Comparison of ENCODE assay signal across 9 cellular contexts in the genomic region with DNA sequence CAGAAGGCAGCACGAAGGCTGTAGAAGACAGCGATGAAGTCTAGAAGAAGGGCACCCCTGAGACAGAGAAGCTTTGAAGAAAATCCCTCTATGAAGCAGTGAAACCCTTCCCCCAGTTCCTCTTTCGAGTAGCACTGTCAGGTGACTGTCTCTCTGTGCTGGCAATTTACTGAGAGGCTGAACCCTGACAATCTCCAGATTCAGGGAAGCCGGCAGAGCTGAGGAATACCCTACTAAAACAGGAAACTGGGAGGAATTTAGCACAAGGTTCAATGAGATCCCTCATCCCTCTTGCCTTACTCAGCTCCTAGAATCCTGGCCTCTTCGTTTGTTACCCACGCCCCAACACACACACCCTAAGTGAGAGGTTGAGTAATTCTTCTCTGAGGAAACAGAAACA.
DNase-seq lines count a peak whose midpoint lies in the region; ATAC-seq and TF ChIP-seq lines count a peak whose summit lies in the region.
"Had no signal": no experiment of that assay in that cellular context is flagged by ENCODE, and none has a peak within 500 bp of the region (broad histone marks: within the 10 kb centered on the region; RNA-seq: fewer than 3 reads in every experiment).

No MANE protein-coding gene starts in this region.

- peaks cover 0 to 3% (median 0%) of the 10 kb centered on the region in 7 donors for H3K9me3 Mint-ChIP-seq in CD14-positive monocyte
- no peaks in the 10 kb centered on the region for H3K9me3 Mint-ChIP-seq in activated CD4-positive, alpha-beta memory T cell treated with anti-CD3 and anti-CD28 coated beads, Interleukin-2, amount 10 ng/mL, durations not matched to agents 7 days and 5 days

- no peaks in the 10 kb centered on the region for H3K4me1 ChIP-seq in mammary epithelial cell (ENCODE audit: insufficient read depth, low read length)

- peak overlapping the region; percentile 73 to 90 for H3K4me3 Mint-ChIP-seq in CD14-positive monocyte
- no peak overlapping the region for H3K4me3 Mint-ChIP-seq in activated CD4-positive, alpha-beta memory T cell treated with anti-CD3 and anti-CD28 coated beads, Interleukin-2, amount 10 ng/mL, durations not matched to agents 7 days and 5 days

- H3K4me2 ChIP-seq in mammary epithelial cell (ENCODE audit: insufficient read depth, low read depth, low read length), result no peak overlapping the region

- H3K27ac ChIP-seq in HL-60 (replicated peaks) (peak overlapping the region; percentile 15; the same call in 1 of the 2 replicates), mammary epithelial cell (ENCODE audit: insufficient read depth, low read depth, low read length) (no peak overlapping the region)

- H3K4me3 ChIP-seq in HL-60 (replicated peaks; ENCODE audit: insufficient read depth, low read length) (no peak overlapping the region), fibroblast of the aortic adventitia (ENCODE audit: low read depth, low read length) (no peak overlapping the region), mammary epithelial cell (replicated peaks in 1 of 3; ENCODE audit: insufficient read depth in 1 of 3, low read depth in 2 of 3, low read length in 3 of 3) (no peak overlapping the region)
- H3K4me3 ChIP-seq: lung had no signal

- no peak overlapping the region for H2AFZ ChIP-seq in mammary epithelial cell (ENCODE audit: low read depth, low read length)

- intact Hi-C loops in CD14-positive monocyte (cut with micrococcal nuclease) (no loop called here), mammary epithelial cell (cut with micrococcal nuclease) (no loop called here)

- in situ Hi-C loops in mammary epithelial cell (cut with MboI; ENCODE audit: low sequenced_read_pairs in 2 of 2), result no loop called here

- no TSS peak for BruUV-seq in mammary epithelial cell (replicated peaks; lab: Mats Ljungman, UMichigan)

- H3K27me3 Mint-ChIP-seq in CD14-positive monocyte (ENCODE audit: low read depth in 3 of 3), result peaks cover 3 to 11% (median 5%) of the 10 kb centered on the region in 3 donors
- H3K27me3 Mint-ChIP-seq in activated CD4-positive, alpha-beta memory T cell treated with anti-CD3 and anti-CD28 coated beads, Interleukin-2, amount 10 ng/mL, durations not matched to agents 7 days and 5 days, result no peaks in the 10 kb centered on the region

- H4K20me1 ChIP-seq in mammary epithelial cell (ENCODE audit: insufficient read depth, low read length), result no peaks in the 10 kb centered on the region

- no peaks in the 10 kb centered on the region for H3K9me3 ChIP-seq in mammary epithelial cell (replicated peaks; ENCODE audit: insufficient read depth, low read length)

- DNase-seq in CD14-positive monocyte (ENCODE audit: low spot score) (no peak), HL-60 (ENCODE audit: low read depth in 1 of 2, low spot score in 1 of 2) (peak; percentile 15 to 63), fibroblast of the aortic adventitia (ENCODE audit: low read depth) (peak; percentile 2), mammary epithelial cell (no peak), HK-2 (ENCODE audit: unreplicated experiment) (no peak)
- no peak for DNase-seq in stimulated activated naive CD8-positive, alpha-beta T cell treated with anti-CD3 and anti-CD28 coated beads, Interleukin-15, Interleukin-2, amounts not matched to agents 100 U/mL and 50 U/mL, for 24 hours
- no peak for DNase-seq in activated CD4-positive, alpha-beta memory T cell treated with anti-CD3 and anti-CD28 coated beads, Interleukin-2, amount 10 ng/mL, durations not matched to agents 7 days and 5 days

- dilution Hi-C loops in mammary epithelial cell (cut with HindIII; ENCODE audit: low sequenced_read_pairs), result no loop called here

- POLR2A ChIA-PET in activated CD4-positive, alpha-beta memory T cell treated with anti-CD3 and anti-CD28 coated beads, Interleukin-2, amount 10 ng/mL, durations not matched to agents 7 days and 5 days (lab: Charles Lee), result no interaction called here

- TF ChIP-seq CTCF in CD14-positive monocyte (IDR thresholded peaks at IDR 0.05) (no peak), HL-60 (IDR thresholded peaks at IDR 0.05; ENCODE audit: insufficient read depth, low read length) (no peak), fibroblast of the aortic adventitia (IDR thresholded peaks at IDR 0.05; ENCODE audit: insufficient read depth, low read length) (no peak), mammary epithelial cell (conservative IDR thresholded peaks at IDR 0.05 in 1 of 2, IDR thresholded peaks at IDR 0.05 in 1 of 2; ENCODE audit: extremely low read depth in 1 of 2, insufficient read depth in 1 of 2, low read depth in 1 of 2, low read length in 2 of 2) (no peak)

- no peaks in the 10 kb centered on the region for H3K27me3 ChIP-seq in HL-60 (ENCODE audit: insufficient read depth, poor library complexity, severe bottlenecking)
- H3K27me3 ChIP-seq in mammary epithelial cell (ENCODE audit: insufficient read depth, low read length), result peaks cover 3% of the 10 kb centered on the region

- peak overlapping the region in 4 of 7 donors; percentile 12 to 84 (median 61) for H3K27ac Mint-ChIP-seq in CD14-positive monocyte
- H3K27ac Mint-ChIP-seq in activated CD4-positive, alpha-beta memory T cell treated with anti-CD3 and anti-CD28 coated beads, Interleukin-2, amount 10 ng/mL, durations not matched to agents 7 days and 5 days, result no peak overlapping the region

- peaks cover 14% of the 10 kb centered on the region for H3K4me1 Mint-ChIP-seq in CD14-positive monocyte
- no peaks in the 10 kb centered on the region for H3K4me1 Mint-ChIP-seq in activated CD4-positive, alpha-beta memory T cell treated with anti-CD3 and anti-CD28 coated beads, Interleukin-2, amount 10 ng/mL, durations not matched to agents 7 days and 5 days

- no peak overlapping the region for H3K9ac ChIP-seq in mammary epithelial cell (ENCODE audit: insufficient read depth, low read length)

- ATAC-seq in GM21526 (IDR thresholded peaks at IDR 0.05; ENCODE audit: low FRiP score, unreplicated experiment), result peak; percentile 96
- no peak for ATAC-seq in stimulated activated naive CD8-positive, alpha-beta T cell treated with anti-CD3 and anti-CD28 coated beads, Interleukin-15, Interleukin-2, amounts not matched to agents 100 U/mL and 50 U/mL, for 24 hours

- no peaks in the 10 kb centered on the region for H3K79me2 ChIP-seq in mammary epithelial cell (ENCODE audit: insufficient read depth, low read length)

- WGBS in mammary epithelial cell (ENCODE audit: low coverage, missing lambda C conversion rate), result 82% methylated on average over 5 of the region's 6 CpGs

- CTCF ChIA-PET in mammary epithelial cell (lab: Charles Lee; ENCODE audit: low non-redundant PET), result no interaction called here
- CTCF ChIA-PET in activated CD4-positive, alpha-beta memory T cell treated with anti-CD3 and anti-CD28 coated beads, Interleukin-2, amount 10 ng/mL, durations not matched to agents 7 days and 5 days (lab: Charles Lee), result no interaction called here

- H3K36me3 Mint-ChIP-seq in CD14-positive monocyte, result no peaks in the 10 kb centered on the region
- no peaks in the 10 kb centered on the region for H3K36me3 Mint-ChIP-seq in activated CD4-positive, alpha-beta memory T cell treated with anti-CD3 and anti-CD28 coated beads, Interleukin-2, amount 10 ng/mL, durations not matched to agents 7 days and 5 days (ENCODE audit: low read depth)

- no peaks in the 10 kb centered on the region for H3K36me3 ChIP-seq in mammary epithelial cell (ENCODE audit: insufficient read depth, low read length)

Comparison
In these comparisons a context has a peak if more than half of its experiments do, and no peak if none do; other contexts are left out.
1. DNase-seq: peak in HL-60 (2 of 2) and fibroblast of the aortic adventitia (single experiment); none in CD14-positive monocyte (single experiment), mammary epithelial cell (single experiment), HK-2 (single experiment), stimulated activated naive CD8-positive, alpha-beta T cell treated with anti-CD3 and anti-CD28 coated beads, Interleukin-15, Interleukin-2, amounts not matched to agents 100 U/mL and 50 U/mL, for 24 hours (single experiment) and activated CD4-positive, alpha-beta memory T cell treated with anti-CD3 and anti-CD28 coated beads, Interleukin-2, amount 10 ng/mL, durations not matched to agents 7 days and 5 days (single experiment).